8 cellular contexts compared by ENCODE assay signal in genomic region chr17:70767102-70767701, GRCh38.
DNase-seq lines count a peak whose midpoint lies in the region; ATAC-seq and TF ChIP-seq lines count a peak whose summit lies in the region.

No MANE protein-coding gene starts in this region.

- no peaks in the 10 kb centered on the region for H3K79me2 ChIP-seq in OCI-LY1 (ENCODE audit: insufficient read depth, low read length)

- no peaks in the 10 kb centered on the region for H4K20me1 ChIP-seq in OCI-LY1 (ENCODE audit: insufficient read depth, low read length)

- H3K9me3 ChIP-seq in OCI-LY1 (ENCODE audit: low read length), result no peaks in the 10 kb centered on the region

- H3K27me3 ChIP-seq in H7 (ENCODE audit: control insufficient read depth, insufficient read depth, low read length), result no peaks in the 10 kb centered on the region
- no peaks in the 10 kb centered on the region for H3K27me3 ChIP-seq in OCI-LY1 (ENCODE audit: insufficient read depth, low read length)

- H3K4me3 ChIP-seq in H7 (ENCODE audit: insufficient read depth, low read depth, low read length) (no peak overlapping the region), OCI-LY1 (ENCODE audit: low read depth, low read length, poor library complexity, severe bottlenecking) (no peak overlapping the region), retinal pigment epithelial cell (ENCODE audit: low read length) (no peak overlapping the region)

- TF ChIP-seq CTCF in OCI-LY1 (IDR thresholded peaks at IDR 0.05; ENCODE audit: low read length) (peak; percentile 66), retinal pigment epithelial cell (conservative IDR thresholded peaks at IDR 0.05; ENCODE audit: low read depth, low read length) (peak; percentile 77)

- no peak overlapping the region for H3K4me2 ChIP-seq in OCI-LY1 (ENCODE audit: low read length)

- no peak overlapping the region for H2AFZ ChIP-seq in OCI-LY1 (ENCODE audit: low read length)

- no peaks in the 10 kb centered on the region for H3K4me1 ChIP-seq in OCI-LY1 (ENCODE audit: insufficient read depth, low read length, severe bottlenecking)

- no peak overlapping the region for H3K9ac ChIP-seq in OCI-LY1 (ENCODE audit: low read length)

- H3K36me3 ChIP-seq in H7 (replicated peaks; ENCODE audit: control insufficient read depth, insufficient read depth, low read length), result no peaks in the 10 kb centered on the region
- H3K36me3 ChIP-seq in OCI-LY1 (ENCODE audit: insufficient read depth, low read length), result no peaks in the 10 kb centered on the region

- no peaks in the 10 kb centered on the region for H3K9me2 ChIP-seq in OCI-LY1 (ENCODE audit: low read depth, low read length)

- H3K27ac ChIP-seq in OCI-LY1 (ENCODE audit: low read depth, low read length, poor library complexity, severe bottlenecking), result no peak overlapping the region

- no peaks in the 10 kb centered on the region for H3F3A ChIP-seq in OCI-LY1 (ENCODE audit: insufficient read depth, low read length)

- peak; percentile 42 for DNase-seq in AG08396 (ENCODE audit: low spot score)
- peak; percentile 21 for DNase-seq in H7
- peak; percentile 14 for DNase-seq in fibroblast of gingiva (ENCODE audit: low read depth)
- DNase-seq in retinal pigment epithelial cell (ENCODE audit: low read depth), result peak; percentile 13
- DNase-seq in activated CD8-positive, alpha-beta memory T cell treated with anti-CD3 and anti-CD28 coated beads, Interleukin-2, amount 50 U/mL, for 48 hours, result no peak
- DNase-seq in activated T-cell treated with anti-CD3 and anti-CD28 coated beads for 4 hours, result no peak

- no peak for ATAC-seq in HG02840 (IDR thresholded peaks at IDR 0.05; ENCODE audit: low FRiP score, unreplicated experiment)

Comparison
In these comparisons a context has a peak if more than half of its experiments do, and no peak if none do; other contexts are left out.
1. DNase-seq: peak in AG08396 (single experiment), H7 (single experiment), fibroblast of gingiva (single experiment) and retinal pigment epithelial cell (single experiment); none in activated CD8-positive, alpha-beta memory T cell treated with anti-CD3 and anti-CD28 coated beads, Interleukin-2, amount 50 U/mL, for 48 hours (single experiment) and activated T-cell treated with anti-CD3 and anti-CD28 coated beads for 4 hours (single experiment).